32 cellular contexts compared by ENCODE assay signal in the genomic region with DNA sequence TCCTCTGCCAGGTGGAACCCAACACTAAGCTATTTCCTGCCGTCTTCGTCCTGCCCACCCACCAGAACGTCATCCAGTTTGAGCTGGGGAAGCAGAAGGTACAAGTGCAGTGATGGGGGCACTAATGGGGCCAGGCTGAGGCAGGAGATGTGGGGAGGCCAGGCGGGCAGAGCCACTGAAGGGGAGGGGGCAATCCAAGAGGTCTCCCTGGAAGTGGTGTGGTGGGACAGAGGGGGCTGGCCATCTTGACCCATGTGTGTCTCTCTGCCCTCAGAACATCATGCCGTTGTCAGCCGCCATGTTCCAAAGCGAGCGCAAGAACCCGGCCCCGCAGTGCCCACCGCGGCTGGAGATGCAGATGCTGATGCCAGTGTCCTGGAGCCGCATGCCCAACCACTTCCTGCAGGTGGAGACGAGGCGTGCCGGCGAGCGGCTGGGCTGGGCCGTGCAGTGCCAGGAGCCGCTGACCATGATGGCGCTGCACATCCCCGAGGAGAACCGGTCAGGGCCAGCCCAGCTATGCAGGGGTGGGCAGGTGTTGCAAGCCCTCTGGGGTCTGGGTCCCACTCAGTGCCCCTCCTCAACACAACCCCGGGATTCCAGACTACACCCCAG. TPM values are rescaled to one million over a fixed set of nuclear protein-coding genes. Genes with fewer than 3 reads are reported as not detected.
"Had no signal": no experiment of that assay in that cellular context is flagged by ENCODE, and none has a peak within 500 bp of the region (broad histone marks: within the 10 kb centered on the region; RNA-seq: fewer than 3 reads in every experiment).

No MANE protein-coding gene starts in this region.

- H3K4me1 ChIP-seq: colonic mucosa, gastrocnemius medialis, heart left ventricle, lower lobe of right lung, prostate gland, right atrium auricular region, testis, tibial artery had no signal

- H3K4me2 ChIP-seq: smooth muscle cell had no signal

- H3K4me1 Mint-ChIP-seq: endodermal cell; immature natural killer cell; neural crest cell; stimulated activated memory B cell treated with anti-CD40 and anti-IgM and Interleukin-4, amounts not matched to agents 10 μg/mL and 1 μg/mL and 100 μg/mL, for 72 hours had no signal

- FAIRE-seq: keratinocyte, urothelium cell line had no signal

- H3K27ac ChIP-seq: colonic mucosa, epithelial cell of prostate, gastrocnemius medialis, heart left ventricle, lower lobe of right lung, prostate gland, right atrium auricular region, testis, tibial artery had no signal

- H3K9me3 Mint-ChIP-seq: endodermal cell; immature natural killer cell; natural killer cell treated with Interleukin-12 subunit alpha and Interleukin-12 subunit beta and Interleukin-15 and Interleukin-18, amount 100 ng/mL, for 72 hours had no signal

- H3K4me3 Mint-ChIP-seq: dendritic cell treated with granulocyte-macrophage colony-stimulating factor and Interleukin-4, amounts not matched to agents 40 ng/mL and 50 ng/mL, for 4 days; endodermal cell; immature natural killer cell; natural killer cell treated with Interleukin-12 subunit alpha and Interleukin-12 subunit beta and Interleukin-15 and Interleukin-18, amount 100 ng/mL, for 72 hours; neural crest cell; stimulated activated memory B cell treated with anti-CD40 and anti-IgM and Interleukin-4, amounts not matched to agents 10 μg/mL and 1 μg/mL and 100 μg/mL, for 72 hours; type B pancreatic cell had no signal

- H3K9me3 ChIP-seq: colonic mucosa, gastrocnemius medialis, heart left ventricle, lower lobe of right lung, prostate gland, right atrium auricular region, testis, tibial artery had no signal

- ATAC-seq: esophagus mucosa; gastrocnemius medialis; heart left ventricle; left ventricle myocardium superior; natural killer cell treated with Interleukin-12 subunit alpha and Interleukin-12 subunit beta and Interleukin-15 and Interleukin-18, amount 100 ng/mL, for 72 hours; sciatic nerve; stimulated activated memory B cell treated with anti-CD40 and anti-IgM and Interleukin-4, amounts not matched to agents 10 μg/mL and 1 μg/mL and 100 μg/mL, for 72 hours; stimulated activated naive CD8-positive, alpha-beta T cell treated with anti-CD3 and anti-CD28 coated beads, Interleukin-15, Interleukin-2, amounts not matched to agents 100 U/mL and 50 U/mL, for 24 hours had no signal

- H3K4me3 ChIP-seq: colonic mucosa, gastrocnemius medialis, heart left ventricle, lower lobe of right lung, prostate gland, right atrium auricular region, smooth muscle cell, testis, tibial artery had no signal

- H3K27me3 ChIP-seq: colonic mucosa, gastrocnemius medialis, right atrium auricular region, testis had no signal

- DNase-seq: colonic mucosa; effector CD8-positive, alpha-beta T cell; endodermal cell; foreskin fibroblast; gastrocnemius medialis; heart left ventricle; hippocampal formation; immature natural killer cell; left ventricle myocardium superior; lower lobe of right lung; stimulated activated CD4-positive, alpha-beta T cell treated with anti-CD3 and anti-CD28 coated beads, Interleukin-12 subunit alpha, Interleukin-12 subunit beta, amount 100 ng/mL, for 4 hours; stimulated activated CD4-positive, alpha-beta T cell treated with anti-CD3 and anti-CD28 coated beads, Interleukin-1b, Interleukin-23, amount 100 ng/mL, for 48 hours; stimulated activated CD4-positive, alpha-beta T cell treated with anti-CD3 and anti-CD28 coated beads, Interleukin-4, amount 100 ng/mL, for 24 hours; stimulated activated naive CD8-positive, alpha-beta T cell treated with anti-CD3 and anti-CD28 coated beads, Interleukin-15, Interleukin-2, amounts not matched to agents 100 U/mL and 50 U/mL, for 24 hours; substantia nigra; testis; tibial artery had no signal

- H3K36me3 Mint-ChIP-seq: natural killer cell treated with Interleukin-12 subunit alpha and Interleukin-12 subunit beta and Interleukin-15 and Interleukin-18, amount 100 ng/mL, for 72 hours; stimulated activated memory B cell treated with anti-CD40 and anti-IgM and Interleukin-4, amounts not matched to agents 10 μg/mL and 1 μg/mL and 100 μg/mL, for 72 hours had no signal

- H3K27ac Mint-ChIP-seq: dendritic cell treated with granulocyte-macrophage colony-stimulating factor and Interleukin-4, amounts not matched to agents 40 ng/mL and 50 ng/mL, for 4 days; endodermal cell; immature natural killer cell; natural killer cell treated with Interleukin-12 subunit alpha and Interleukin-12 subunit beta and Interleukin-15 and Interleukin-18, amount 100 ng/mL, for 72 hours; stimulated activated memory B cell treated with anti-CD40 and anti-IgM and Interleukin-4, amounts not matched to agents 10 μg/mL and 1 μg/mL and 100 μg/mL, for 72 hours; type B pancreatic cell had no signal

- H3K36me3 ChIP-seq: colonic mucosa, heart left ventricle, lower lobe of right lung, prostate gland, right atrium auricular region, tibial artery had no signal

RNA-seq across cellular contexts. Expression of gene RASGRP4, which starts 57.1 kb away (rescaled TPM):
- total RNA-seq: glomerular endothelial cell, osteocyte, smooth muscle cell had no signal
- polyA plus RNA-seq: keratinocyte, smooth muscle cell had no signal
